20 cellular contexts compared by ENCODE assay signal in genomic region chr2:128270306-128271185, GRCh38. TPM values are rescaled to one million over a fixed set of nuclear protein-coding genes. Genes with fewer than 3 reads are reported as not detected.
DNase-seq lines count a peak whose midpoint lies in the region; ATAC-seq and TF ChIP-seq lines count a peak whose summit lies in the region.
"Had no signal": no experiment of that assay in that cellular context is flagged by ENCODE, and none has a peak within 500 bp of the region (broad histone marks: within the 10 kb centered on the region; RNA-seq: fewer than 3 reads in every experiment).

No MANE protein-coding gene starts in this region.

- intact Hi-C loops in Right ventricle myocardium superior (cut with DNase I): no loop called here
- intact Hi-C loops in left cardiac atrium (cut with DNase I): no loop called here

- CTCF ChIA-PET in HEK293T (lab: Yijun Ruan, JAX): no interaction called here

- peak; percentile 24 for ATAC-seq in Right ventricle myocardium superior (ENCODE audit: poor library complexity)
- ATAC-seq in left cardiac atrium: no peak
- no peak for ATAC-seq in HG02588 (IDR thresholded peaks at IDR 0.05; ENCODE audit: unreplicated experiment)
- ATAC-seq: HCT116; naive thymus-derived CD8-positive, alpha-beta T cell; T-cell had no signal

- POLR2A ChIA-PET in HEK293T (lab: Yijun Ruan, JAX): no interaction called here

- DNase-seq in Right ventricle myocardium superior (peak; percentile 40), left cardiac atrium (no peak), ecto neural progenitor cell (ENCODE audit: low spot score) (peak; percentile 42), mesenteric fat pad (ENCODE audit: low spot score) (peak; percentile 78), putamen (ENCODE audit: low spot score) (no peak), SIG-M5 treated with dmso at 0.1 percent for 504 hours (lab: John Stamatoyannopoulos, UW; ENCODE audit: unreplicated experiment) (no peak), HEK293T (ENCODE audit: extremely low spot score) (no peak)
- DNase-seq: activated CD4-positive, alpha-beta T cell treated with anti-CD3 and anti-CD28 coated beads, Interleukin-2, amount 10 ng/mL, durations not matched to agents 7 days and 5 days; activated CD8-positive, alpha-beta memory T cell treated with anti-CD3 and anti-CD28 coated beads, Interleukin-2, amount 50 U/mL, for 48 hours; erythroblast; gastrocnemius medialis; mesendoderm; NCI-H1105; NCI-H2081; NCI-H510A treated with DMSO at 0.1 percent for 48 hours; stimulated activated CD4-positive, alpha-beta T cell treated with anti-CD3 and anti-CD28 coated beads, Interleukin-4, amount 100 ng/mL, for 24 hours had no signal

TF ChIP-seq in HEK293T, 16 proteins besides CTCF, POLR2A, EP300 and RAD21:
- TF ChIP-seq HDGF (IDR thresholded peaks at IDR 0.05; ENCODE audit: borderline replicate concordance) (no peak), TARDBP (IDR thresholded peaks at IDR 0.05) (no peak), L3MBTL2 (conservative IDR thresholded peaks at IDR 0.05) (no peak), ARNT (IDR thresholded peaks at IDR 0.05) (no peak), SUZ12 (IDR thresholded peaks at IDR 0.05) (no peak), FOXK2 (IDR thresholded peaks at IDR 0.05) (no peak), NFRKB (IDR thresholded peaks at IDR 0.05) (no peak), CTBP1 (IDR thresholded peaks at IDR 0.05; ENCODE audit: borderline replicate concordance) (no peak), FOXA1 (IDR thresholded peaks at IDR 0.05) (no peak)
- TF ChIP-seq, protein P1, sequence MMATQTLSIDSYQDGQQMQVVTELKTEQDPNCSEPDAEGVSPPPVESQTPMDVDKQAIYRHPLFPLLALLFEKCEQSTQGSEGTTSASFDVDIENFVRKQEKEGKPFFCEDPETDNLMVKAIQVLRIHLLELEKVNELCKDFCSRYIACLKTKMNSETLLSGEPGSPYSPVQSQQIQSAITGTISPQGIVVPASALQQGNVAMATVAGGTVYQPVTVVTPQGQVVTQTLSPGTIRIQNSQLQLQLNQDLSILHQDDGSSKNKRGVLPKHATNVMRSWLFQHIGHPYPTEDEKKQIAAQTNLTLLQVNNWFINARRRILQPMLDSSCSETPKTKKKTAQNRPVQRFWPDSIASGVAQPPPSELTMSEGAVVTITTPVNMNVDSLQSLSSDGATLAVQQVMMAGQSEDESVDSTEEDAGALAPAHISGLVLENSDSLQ (IDR thresholded peaks at IDR 0.05): no peak

RNA-seq across cellular contexts. Expression of gene HS6ST1, which starts 48.1 kb away (rescaled TPM):
- total RNA-seq in Right ventricle myocardium superior (35.1 TPM), left cardiac atrium (10 to 100 TPM; 14.3 to 19.3 TPM), mesenteric fat pad (38.4 TPM)

Comparison
In these comparisons a context has a peak if more than half of its experiments do, and no peak if none do; other contexts are left out.
1. DNase-seq: peak in Right ventricle myocardium superior (single experiment), ecto neural progenitor cell (single experiment) and mesenteric fat pad (single experiment); none in left cardiac atrium (single experiment), putamen (single experiment), SIG-M5 treated with dmso at 0.1 percent for 504 hours (single experiment) and HEK293T (single experiment).